ENCODE assay signal across 8 cellular contexts in genomic region chr9:133114886-133115603, GRCh38. TPM values are rescaled to one million over a fixed set of nuclear protein-coding genes. Genes with fewer than 3 reads are reported as not detected.
DNase-seq lines count a peak whose midpoint lies in the region; ATAC-seq, FAIRE-seq and TF ChIP-seq lines count a peak whose summit lies in the region.

No MANE protein-coding gene starts in this region.

- H3K9me3 ChIP-seq in liver (ENCODE audit: control insufficient read depth in 4 of 4, low read length in 3 of 4) (no peaks in the 10 kb centered on the region), HepG2 (ENCODE audit: low read length) (no peaks in the 10 kb centered on the region), adipocyte (ENCODE audit: control insufficient read depth, low read length) (no peaks in the 10 kb centered on the region), mucosa of rectum (ENCODE audit: control insufficient read depth in 2 of 2, low read length in 2 of 2) (no peaks in the 10 kb centered on the region)

- H3K27me3 ChIP-seq in liver (ENCODE audit: control insufficient read depth in 4 of 4, insufficient read depth in 4 of 4, low read length in 3 of 4) = no peaks in the 10 kb centered on the region
- no peaks in the 10 kb centered on the region for H3K27me3 ChIP-seq in HepG2 (ENCODE audit: control insufficient read depth in 1 of 2, insufficient read depth in 2 of 2, low read length in 2 of 2)
- no peaks in the 10 kb centered on the region for H3K27me3 ChIP-seq in adipocyte (replicated peaks; ENCODE audit: control insufficient read depth, insufficient read depth, low read length)
- H3K27me3 ChIP-seq in mucosa of rectum (ENCODE audit: control insufficient read depth in 2 of 2, insufficient read depth in 2 of 2, low read length in 2 of 2) = no peaks in the 10 kb centered on the region

- no peaks in the 10 kb centered on the region for H3K79me2 ChIP-seq in HepG2 (ENCODE audit: insufficient read depth, low read length)

- no peak for TF ChIP-seq RAD21 in liver (IDR thresholded peaks at IDR 0.05)
- TF ChIP-seq RAD21 in HepG2 (CRISPR knock-in tag; IDR thresholded peaks at IDR 0.05) = no peak

- TF ChIP-seq CTCF in liver (IDR thresholded peaks at IDR 0.05; ENCODE audit: low read depth, low read length, missing input control) (no peak), HepG2 (CRISPR knock-in tag; IDR thresholded peaks at IDR 0.05) (no peak), GM20000 (IDR thresholded peaks at IDR 0.05; ENCODE audit: extremely low read depth, missing control alignments) (no peak)

- BruUV-seq in HepG2 (replicated peaks; lab: Mats Ljungman, UMichigan) = no TSS peak

- ATAC-seq in HepG2 (no peak), HG03196 (IDR thresholded peaks at IDR 0.05; ENCODE audit: unreplicated experiment) (no peak)

- POLR2A ChIA-PET in HepG2 (lab: Yijun Ruan, JAX) = interaction anchor here (1.9 kb wide), 1 partner anchor 29 kb away, joined by 7 read pairs; no protein-coding TSS in a partner anchor

- no peak overlapping the region for H2AFZ ChIP-seq in HepG2 (ENCODE audit: low read length)

- CTCF ChIA-PET in HepG2 (lab: Yijun Ruan, JAX; ENCODE audit: low intra/inter-chr PET ratio, low total read pairs) = no interaction called here

- TF ChIP-seq POLR2A in HepG2 (IDR thresholded peaks at IDR 0.05; ENCODE audit: insufficient read depth in 1 of 2, low read depth in 2 of 2, low read length in 2 of 2) (no peak), H54 (IDR thresholded peaks at IDR 0.05; ENCODE audit: low read depth, low read length) (no peak)

- peak overlapping the region in 1 of 2 donors; percentile 13 for H3K9ac ChIP-seq in liver (ENCODE audit: low read depth in 1 of 2, low read length in 2 of 2)
- H3K9ac ChIP-seq in HepG2 (ENCODE audit: insufficient read depth, low read depth, low read length) = no peak overlapping the region
- H3K9ac ChIP-seq in adipocyte (ENCODE audit: low read length) = peak overlapping the region; percentile 77
- peak overlapping the region; percentile 14 to 15 for H3K9ac ChIP-seq in mucosa of rectum (ENCODE audit: low read depth in 1 of 2, low read length in 2 of 2)

- peaks cover 0 to 11% (median 4%) of the 10 kb centered on the region in 4 donors for H3K36me3 ChIP-seq in liver (ENCODE audit: control insufficient read depth in 4 of 4, insufficient read depth in 3 of 4, low read depth in 1 of 4, low read length in 3 of 4)
- peaks cover 4 to 8% of the 10 kb centered on the region in 2 experiments; a peak in 4 of 5 replicates for H3K36me3 ChIP-seq in HepG2 (replicated peaks in 1 of 2; ENCODE audit: control insufficient read depth in 1 of 2, insufficient read depth in 2 of 2, low read length in 2 of 2)
- H3K36me3 ChIP-seq in adipocyte (ENCODE audit: control insufficient read depth, insufficient read depth, low read length, severe bottlenecking) = peaks cover 5% of the 10 kb centered on the region
- H3K36me3 ChIP-seq in mucosa of rectum (ENCODE audit: control insufficient read depth in 2 of 2, insufficient read depth in 2 of 2, low read length in 2 of 2) = peaks cover 8 to 12% of the 10 kb centered on the region in 2 donors

- H4K20me1 ChIP-seq in HepG2 (ENCODE audit: insufficient read depth, low read length) = peaks cover 36% of the 10 kb centered on the region; the same call in 1 of the 2 replicates

- FAIRE-seq in HepG2 (lab: Jason Lieb, UNC) (no peak), H54 (lab: Jason Lieb, UNC) (no peak)

- DNase-seq in HepG2 (ENCODE audit: low spot score) (no peak), adipocyte (ENCODE audit: low read depth) (no peak), GM20000 (ENCODE audit: low spot score) (no peak), H54 (ENCODE audit: insufficient read length, low spot score) (no peak), AML-193 (lab: John Stamatoyannopoulos, UW) (no peak)

- no peak overlapping the region for H3K4me2 ChIP-seq in HepG2 (ENCODE audit: low read depth, low read length)

- intact Hi-C loops in HepG2 (cut with micrococcal nuclease; ENCODE audit: unreplicated experiment) = no loop called here

- H3K4me3 ChIP-seq in liver (ENCODE audit: low read depth in 1 of 3, low read length in 3 of 3) (no peak overlapping the region), HepG2 (replicated peaks in 1 of 3; ENCODE audit: insufficient read depth in 1 of 3, low read depth in 2 of 3, low read length in 3 of 3) (no peak overlapping the region), adipocyte (ENCODE audit: low read length) (no peak overlapping the region), mucosa of rectum (ENCODE audit: low read length in 2 of 2) (no peak overlapping the region)

- peaks cover 27 to 82% (median 71%) of the 10 kb centered on the region in 4 donors for H3K4me1 ChIP-seq in liver (ENCODE audit: control insufficient read depth in 4 of 4, insufficient read depth in 4 of 4, low read length in 3 of 4)
- H3K4me1 ChIP-seq in HepG2 (ENCODE audit: insufficient read depth, low read length) = peaks cover 34% of the 10 kb centered on the region
- peaks cover 59% of the 10 kb centered on the region for H3K4me1 ChIP-seq in adipocyte (ENCODE audit: control insufficient read depth, insufficient read depth, low read length)
- H3K4me1 ChIP-seq in mucosa of rectum (ENCODE audit: control insufficient read depth in 2 of 2, insufficient read depth in 2 of 2, low read length in 2 of 2) = peaks cover 56 to 68% of the 10 kb centered on the region in 2 donors

- peak overlapping the region; percentile 77 to 88 for H3K27ac ChIP-seq in liver (ENCODE audit: low read depth in 1 of 2, low read length in 2 of 2)
- no peak overlapping the region for H3K27ac ChIP-seq in HepG2 (ENCODE audit: extremely low read length, insufficient read depth, low read length)
- peak overlapping the region; percentile 44 to 72 for H3K27ac ChIP-seq in mucosa of rectum (ENCODE audit: low read depth in 2 of 2, low read length in 2 of 2)

- 87% methylated on average over 19 of the region's 19 CpGs for WGBS in liver
- WGBS in HepG2 (ENCODE audit: low lambda C conversion rate) = 60% methylated on average over 1 of the region's 19 CpGs

- TF ChIP-seq EP300 in HepG2 (IDR thresholded peaks at IDR 0.05; ENCODE audit: low read depth in 2 of 2, low read length in 2 of 2) = no peak
- no peak for TF ChIP-seq EP300 in HepG2 (CRISPR knock-in tag; IDR thresholded peaks at IDR 0.05; ENCODE audit: borderline replicate concordance)

- in situ Hi-C loops in HepG2 (cut with HindIII; ENCODE audit: extremely low pct_ligation_motif_present, low pct_unique_long_range_greater_than_20kb) = no loop called here

RNA-seq across cellular contexts. Expression of gene RALGDS, which starts 6.0 kb away (rescaled TPM):
- total RNA-seq in liver (10 to 100 TPM in 1 of 2 donors, 1 to 10 TPM in 1; 9.5 to 19.0 TPM), HepG2 (2016; rRNA removed; fragmentation: Illumina TruSeq; extraction: Trizol) (8.8 and 12.9 TPM in 2 replicates)
- polyA plus RNA-seq in liver (1 to 10 TPM; 1.3 to 5.0 TPM), HepG2 (2011; rRNA removed) (25.5 and 28.8 TPM in 2 replicates)
- 4.2 and 5.7 TPM in 2 replicates for total RNA-seq in HepG2 (2016; cell fraction: cytosol; rRNA removed; fragmentation: Illumina TruSeq; extraction: Trizol; ENCODE audit: low read depth)
- 7.3 and 12.1 TPM in 2 replicates for total RNA-seq in HepG2 (2016; cell fraction: insoluble cytoplasmic fraction; rRNA removed; fragmentation: Illumina TruSeq; extraction: Trizol)
- 15.5 and 15.7 TPM in 2 replicates for total RNA-seq in HepG2 (2016; cell fraction: membrane; rRNA removed; fragmentation: Illumina TruSeq; extraction: Trizol)
- total RNA-seq in HepG2 (2016; cell fraction: nucleus; rRNA removed; fragmentation: Illumina TruSeq; extraction: Trizol) = 10.4 and 11.0 TPM in 2 replicates
- 14.9 and 17.8 TPM in 2 replicates for polyA plus RNA-seq in HepG2 (2011; cell fraction: cytosol; rRNA removed)
- polyA plus RNA-seq in HepG2 (2011; cell fraction: nucleus; rRNA removed) = 104 and 131 TPM in 2 replicates
- 12.0 and 15.7 TPM in 2 replicates for polyA plus RNA-seq in HepG2 (2012)
- polyA plus RNA-seq in HepG2 (2016; cell fraction: cytosol; fragmentation: Illumina TruSeq; extraction: Trizol; ENCODE audit: low read depth) = 4.1 and 4.2 TPM in 2 replicates
- polyA plus RNA-seq in HepG2 (2016; cell fraction: insoluble cytoplasmic fraction; fragmentation: Illumina TruSeq; extraction: Trizol; ENCODE audit: low read depth) = 8.9 and 12.0 TPM in 2 replicates
- polyA plus RNA-seq in HepG2 (2016; cell fraction: membrane; fragmentation: Illumina TruSeq; extraction: Trizol; ENCODE audit: low read depth) = 11.6 and 12.4 TPM in 2 replicates
- 28.7 and 31.3 TPM in 2 replicates for polyA plus RNA-seq in HepG2 (2016; cell fraction: nucleus; fragmentation: Illumina TruSeq; extraction: Trizol; ENCODE audit: insufficient read depth, low read depth)
- 20.8 and 24.6 TPM in 2 replicates for polyA minus RNA-seq in HepG2 (2011; rRNA and poly(A)+ RNA removed; ENCODE audit: low replicate concordance)
- 4.8 and 5.6 TPM in 2 replicates for polyA minus RNA-seq in HepG2 (2011; cell fraction: cytosol; rRNA and poly(A)+ RNA removed)
- 17.0 and 17.4 TPM in 2 replicates for polyA minus RNA-seq in HepG2 (2011; cell fraction: nucleus; rRNA and poly(A)+ RNA removed)

RNA-seq across cellular contexts. Expression of gene GBGT1, which starts 48.7 kb away (rescaled TPM):
- total RNA-seq in liver (10 to 100 TPM in 1 of 2 donors, 1 to 10 TPM in 1; 3.4 to 25.7 TPM), HepG2 (2016; rRNA removed; fragmentation: Illumina TruSeq; extraction: Trizol) (not detected in 2 replicates)
- polyA plus RNA-seq in liver (1 to 10 TPM in 1 of 2 donors, under 1 TPM in 1; 0.33 to 1.2 TPM), HepG2 (2011; rRNA removed) (not detected in 2 replicates)
- total RNA-seq in HepG2 (2016; cell fraction: cytosol; rRNA removed; fragmentation: Illumina TruSeq; extraction: Trizol; ENCODE audit: low read depth) = 0.10 TPM in 1 of 2 replicates, not detected in the other
- not detected in 2 replicates for total RNA-seq in HepG2 (2016; cell fraction: insoluble cytoplasmic fraction; rRNA removed; fragmentation: Illumina TruSeq; extraction: Trizol)
- total RNA-seq in HepG2 (2016; cell fraction: membrane; rRNA removed; fragmentation: Illumina TruSeq; extraction: Trizol) = not detected in 2 replicates
- not detected in 2 replicates for total RNA-seq in HepG2 (2016; cell fraction: nucleus; rRNA removed; fragmentation: Illumina TruSeq; extraction: Trizol)
- polyA plus RNA-seq in HepG2 (2011; cell fraction: cytosol; rRNA removed) = not detected in 2 replicates
- polyA plus RNA-seq in HepG2 (2011; cell fraction: nucleus; rRNA removed) = not detected in 2 replicates
- not detected in 2 replicates for polyA plus RNA-seq in HepG2 (2012)
- not detected in 2 replicates for polyA plus RNA-seq in HepG2 (2016; cell fraction: cytosol; fragmentation: Illumina TruSeq; extraction: Trizol; ENCODE audit: low read depth)
- polyA plus RNA-seq in HepG2 (2016; cell fraction: insoluble cytoplasmic fraction; fragmentation: Illumina TruSeq; extraction: Trizol; ENCODE audit: low read depth) = not detected in 2 replicates
- not detected in 2 replicates for polyA plus RNA-seq in HepG2 (2016; cell fraction: membrane; fragmentation: Illumina TruSeq; extraction: Trizol; ENCODE audit: low read depth)
- polyA plus RNA-seq in HepG2 (2016; cell fraction: nucleus; fragmentation: Illumina TruSeq; extraction: Trizol; ENCODE audit: insufficient read depth, low read depth) = not detected in 2 replicates
- not detected in 2 replicates for polyA minus RNA-seq in HepG2 (2011; rRNA and poly(A)+ RNA removed; ENCODE audit: low replicate concordance)
- polyA minus RNA-seq in HepG2 (2011; cell fraction: cytosol; rRNA and poly(A)+ RNA removed) = not detected in 2 replicates
- not detected in 2 replicates for polyA minus RNA-seq in HepG2 (2011; cell fraction: nucleus; rRNA and poly(A)+ RNA removed)

RNA-seq across cellular contexts. Expression of gene CEL, which starts 53.3 kb away (rescaled TPM):
- total RNA-seq in liver = under 1 TPM; 0.09 to 0.25 TPM
- polyA plus RNA-seq in liver = under 1 TPM in 1 of 2 donors, not detected in 1; 0.08 TPM
- total RNA-seq in HepG2 (2016; rRNA removed; fragmentation: Illumina TruSeq; extraction: Trizol) = 0.62 and 1.5 TPM in 2 replicates
- 0.35 and 0.40 TPM in 2 replicates for total RNA-seq in HepG2 (2016; cell fraction: cytosol; rRNA removed; fragmentation: Illumina TruSeq; extraction: Trizol; ENCODE audit: low read depth)
- 0.55 and 1.2 TPM in 2 replicates for total RNA-seq in HepG2 (2016; cell fraction: insoluble cytoplasmic fraction; rRNA removed; fragmentation: Illumina TruSeq; extraction: Trizol)
- 0.83 and 1.2 TPM in 2 replicates for total RNA-seq in HepG2 (2016; cell fraction: membrane; rRNA removed; fragmentation: Illumina TruSeq; extraction: Trizol)
- total RNA-seq in HepG2 (2016; cell fraction: nucleus; rRNA removed; fragmentation: Illumina TruSeq; extraction: Trizol) = 1.6 and 1.7 TPM in 2 replicates
- polyA plus RNA-seq in HepG2 (2011; rRNA removed) = 0.63 and 0.81 TPM in 2 replicates
- 0.19 and 0.34 TPM in 2 replicates for polyA plus RNA-seq in HepG2 (2011; cell fraction: cytosol; rRNA removed)
- 5.0 and 7.7 TPM in 2 replicates for polyA plus RNA-seq in HepG2 (2011; cell fraction: nucleus; rRNA removed)
- 1.2 and 1.6 TPM in 2 replicates for polyA plus RNA-seq in HepG2 (2012)
- 1.0 and 1.1 TPM in 2 replicates for polyA plus RNA-seq in HepG2 (2016; cell fraction: cytosol; fragmentation: Illumina TruSeq; extraction: Trizol; ENCODE audit: low read depth)
- polyA plus RNA-seq in HepG2 (2016; cell fraction: insoluble cytoplasmic fraction; fragmentation: Illumina TruSeq; extraction: Trizol; ENCODE audit: low read depth) = 1.5 and 2.0 TPM in 2 replicates
- polyA plus RNA-seq in HepG2 (2016; cell fraction: membrane; fragmentation: Illumina TruSeq; extraction: Trizol; ENCODE audit: low read depth) = 1.9 TPM in 2 replicates
- 7.7 and 8.2 TPM in 2 replicates for polyA plus RNA-seq in HepG2 (2016; cell fraction: nucleus; fragmentation: Illumina TruSeq; extraction: Trizol; ENCODE audit: insufficient read depth, low read depth)
- polyA minus RNA-seq in HepG2 (2011; rRNA and poly(A)+ RNA removed; ENCODE audit: low replicate concordance) = 0.70 TPM in 1 of 2 replicates, not detected in the other
- polyA minus RNA-seq in HepG2 (2011; cell fraction: cytosol; rRNA and poly(A)+ RNA removed) = not detected in 2 replicates
- 0.50 and 1.2 TPM in 2 replicates for polyA minus RNA-seq in HepG2 (2011; cell fraction: nucleus; rRNA and poly(A)+ RNA removed)

Comparison
In these comparisons a context has a peak if more than half of its experiments do, and no peak if none do; other contexts are left out.
1. RNA of gene GBGT1, which starts 48.7 kb away (total RNA-seq): 3.4 to 25.7 TPM in liver; 0.10 TPM in HepG2; every median in the first group is over 4 times any median in the second.